In the genomic region with DNA sequence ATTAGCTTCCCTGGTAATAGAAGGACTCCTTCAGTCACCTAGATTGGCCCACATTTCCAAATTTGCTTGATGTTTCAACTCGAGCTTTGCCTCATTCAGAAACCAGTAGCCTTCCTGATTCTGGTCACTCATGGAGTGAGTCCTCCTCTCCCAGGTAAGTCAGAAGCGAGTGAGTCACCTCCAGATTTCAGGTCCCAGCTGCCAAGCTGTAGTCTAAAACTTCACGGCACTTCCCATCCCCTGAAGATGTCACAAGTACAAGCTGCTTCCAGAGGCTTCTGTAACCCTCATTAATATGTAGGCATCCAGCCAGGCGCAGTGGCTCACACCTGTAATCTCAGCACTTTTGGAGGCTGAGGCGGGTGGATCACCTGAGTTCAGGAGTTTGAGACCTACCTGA, we compare ENCODE assay signal across 20 cellular contexts. TPM values are rescaled to one million over a fixed set of nuclear protein-coding genes. Genes with fewer than 3 reads are reported as not detected.
DNase-seq lines count a peak whose midpoint lies in the region; ATAC-seq and TF ChIP-seq lines count a peak whose summit lies in the region.
"Had no signal": no experiment of that assay in that cellular context is flagged by ENCODE, and none has a peak within 500 bp of the region (broad histone marks: within the 10 kb centered on the region; RNA-seq: fewer than 3 reads in every experiment).

No MANE protein-coding gene starts in this region.

- peak overlapping the region; percentile 21 for H3K27ac Mint-ChIP-seq in mesothelial cell of epicardium
- no peak overlapping the region for H3K27ac Mint-ChIP-seq in activated naive CD8-positive, alpha-beta T cell treated with anti-CD3 and anti-CD28 coated beads for 36 hours
- no peak overlapping the region for H3K27ac Mint-ChIP-seq in stimulated activated memory B cell treated with anti-CD40 and anti-IgM and Interleukin-4, amounts not matched to agents 10 μg/mL and 1 μg/mL and 100 μg/mL, for 72 hours
- H3K27ac Mint-ChIP-seq: CD4-positive, CD25-positive, alpha-beta regulatory T cell had no signal

- H3K27ac ChIP-seq in PC-3 (ENCODE audit: low read length) (no peak overlapping the region), mammary epithelial cell (ENCODE audit: insufficient read depth, low read depth, low read length) (no peak overlapping the region)
- H3K27ac ChIP-seq: HL-60 had no signal

- H2AFZ ChIP-seq in PC-3 (ENCODE audit: low read length): no peak overlapping the region
- no peak overlapping the region for H2AFZ ChIP-seq in mammary epithelial cell (ENCODE audit: low read depth, low read length)

- dilution Hi-C loops in mammary epithelial cell (cut with HindIII; ENCODE audit: low sequenced_read_pairs): no loop called here

- WGBS in mammary epithelial cell (ENCODE audit: low coverage, missing lambda C conversion rate): 88% methylated on average over 5 of the region's 5 CpGs

- no peak overlapping the region for H3K4me3 ChIP-seq in PC-3 (ENCODE audit: low read length)
- H3K4me3 ChIP-seq in mammary epithelial cell (replicated peaks in 1 of 3; ENCODE audit: insufficient read depth in 1 of 3, low read depth in 2 of 3, low read length in 3 of 3): no peak overlapping the region
- H3K4me3 ChIP-seq: HAP-1 had no signal

- no peaks in the 10 kb centered on the region for H3K27me3 Mint-ChIP-seq in mesothelial cell of epicardium (ENCODE audit: low read depth)
- H3K27me3 Mint-ChIP-seq in activated naive CD8-positive, alpha-beta T cell treated with anti-CD3 and anti-CD28 coated beads for 36 hours: no peaks in the 10 kb centered on the region
- H3K27me3 Mint-ChIP-seq in stimulated activated memory B cell treated with anti-CD40 and anti-IgM and Interleukin-4, amounts not matched to agents 10 μg/mL and 1 μg/mL and 100 μg/mL, for 72 hours: no peaks in the 10 kb centered on the region

- CTCF ChIA-PET in PC-3 (lab: Charles Lee) (no interaction called here), mammary epithelial cell (lab: Charles Lee; ENCODE audit: low non-redundant PET) (no interaction called here)

- no peaks in the 10 kb centered on the region for H3F3A ChIP-seq in PC-3 (ENCODE audit: low read length, unreplicated experiment)

- ATAC-seq in PC-3: no peak
- ATAC-seq in esophagus mucosa: peak; percentile 48
- no peak for ATAC-seq in stimulated activated memory B cell treated with anti-CD40 and anti-IgM and Interleukin-4, amounts not matched to agents 10 μg/mL and 1 μg/mL and 100 μg/mL, for 72 hours

- H3K79me2 ChIP-seq in PC-3 (ENCODE audit: low read length): peaks cover 13% of the 10 kb centered on the region
- H3K79me2 ChIP-seq in mammary epithelial cell (ENCODE audit: insufficient read depth, low read length): peaks cover 58% of the 10 kb centered on the region

- peaks cover 32% of the 10 kb centered on the region for H3K36me3 Mint-ChIP-seq in mesothelial cell of epicardium
- no peaks in the 10 kb centered on the region for H3K36me3 Mint-ChIP-seq in activated naive CD8-positive, alpha-beta T cell treated with anti-CD3 and anti-CD28 coated beads for 36 hours
- no peaks in the 10 kb centered on the region for H3K36me3 Mint-ChIP-seq in stimulated activated memory B cell treated with anti-CD40 and anti-IgM and Interleukin-4, amounts not matched to agents 10 μg/mL and 1 μg/mL and 100 μg/mL, for 72 hours
- H3K36me3 Mint-ChIP-seq: CD4-positive, CD25-positive, alpha-beta regulatory T cell had no signal

- POLR2A ChIA-PET in PC-3 (lab: Charles Lee; ENCODE audit: unreplicated experiment): no interaction called here

- no peaks in the 10 kb centered on the region for H3K9me3 ChIP-seq in PC-3 (ENCODE audit: low read length)
- H3K9me3 ChIP-seq in mammary epithelial cell (replicated peaks; ENCODE audit: insufficient read depth, low read length): no peaks in the 10 kb centered on the region
- H3K9me3 ChIP-seq: BE2C had no signal

- no peak overlapping the region for H3K9ac ChIP-seq in PC-3 (ENCODE audit: low read length)
- H3K9ac ChIP-seq in mammary epithelial cell (ENCODE audit: insufficient read depth, low read length): no peak overlapping the region

- BruUV-seq in PC-3 (replicated peaks; lab: Mats Ljungman, UMichigan): no TSS peak
- no TSS peak for BruUV-seq in mammary epithelial cell (replicated peaks; lab: Mats Ljungman, UMichigan)

- no peak overlapping the region for H3K4me3 Mint-ChIP-seq in mesothelial cell of epicardium
- no peak overlapping the region for H3K4me3 Mint-ChIP-seq in activated naive CD8-positive, alpha-beta T cell treated with anti-CD3 and anti-CD28 coated beads for 36 hours
- H3K4me3 Mint-ChIP-seq in stimulated activated memory B cell treated with anti-CD40 and anti-IgM and Interleukin-4, amounts not matched to agents 10 μg/mL and 1 μg/mL and 100 μg/mL, for 72 hours: no peak overlapping the region
- H3K4me3 Mint-ChIP-seq: CD4-positive, CD25-positive, alpha-beta regulatory T cell; CD8-positive, alpha-beta memory T cell had no signal

- peaks cover 7% of the 10 kb centered on the region for H3K4me1 Mint-ChIP-seq in mesothelial cell of epicardium
- H3K4me1 Mint-ChIP-seq in activated naive CD8-positive, alpha-beta T cell treated with anti-CD3 and anti-CD28 coated beads for 36 hours: no peaks in the 10 kb centered on the region
- H3K4me1 Mint-ChIP-seq in stimulated activated memory B cell treated with anti-CD40 and anti-IgM and Interleukin-4, amounts not matched to agents 10 μg/mL and 1 μg/mL and 100 μg/mL, for 72 hours: no peaks in the 10 kb centered on the region
- H3K4me1 Mint-ChIP-seq: CD4-positive, CD25-positive, alpha-beta regulatory T cell; CD8-positive, alpha-beta memory T cell had no signal

- TF ChIP-seq CTCF in PC-3 (conservative IDR thresholded peaks at IDR 0.05; ENCODE audit: low read depth, low read length) (no peak), mammary epithelial cell (conservative IDR thresholded peaks at IDR 0.05 in 1 of 2, IDR thresholded peaks at IDR 0.05 in 1 of 2; ENCODE audit: extremely low read depth in 1 of 2, insufficient read depth in 1 of 2, low read depth in 1 of 2, low read length in 2 of 2) (no peak), mesothelial cell of epicardium (IDR thresholded peaks at IDR 0.05; ENCODE audit: unreplicated experiment) (no peak)

- in situ Hi-C loops in mammary epithelial cell (cut with MboI; ENCODE audit: low sequenced_read_pairs in 2 of 2): no loop called here

- H4K20me1 ChIP-seq in PC-3 (ENCODE audit: low read length): no peaks in the 10 kb centered on the region
- no peaks in the 10 kb centered on the region for H4K20me1 ChIP-seq in mammary epithelial cell (ENCODE audit: insufficient read depth, low read length)

- intact Hi-C loops in PC-3 (cut with micrococcal nuclease): no loop called here
- intact Hi-C loops in mammary epithelial cell (cut with micrococcal nuclease): no loop called here

- DNase-seq in PC-3 (peak; percentile 21), mammary epithelial cell (peak; percentile 50), mesothelial cell of epicardium (ENCODE audit: low spot score in 2 of 2, unreplicated experiment in 2 of 2) (no peak), NCI-H187 treated with DMSO at 0.1 percent for 48 hours (lab: John Stamatoyannopoulos, UW) (no peak), OCI-M1 (lab: John Stamatoyannopoulos, UW) (no peak)
- DNase-seq in activated naive CD8-positive, alpha-beta T cell treated with anti-CD3 and anti-CD28 coated beads for 36 hours: no peak
- DNase-seq: ACHN; BE2C; C1 segment of cervical spinal cord; CD4-positive, CD25-positive, alpha-beta regulatory T cell; CD8-positive, alpha-beta memory T cell; COR-L47; DMS153; DMS79; GDM1 had no signal

- no peaks in the 10 kb centered on the region for H3K9me2 ChIP-seq in PC-3 (replicated peaks; ENCODE audit: low read length)

- H3K36me3 ChIP-seq in PC-3 (ENCODE audit: low read depth, low read length): no peaks in the 10 kb centered on the region
- peaks cover 5% of the 10 kb centered on the region for H3K36me3 ChIP-seq in mammary epithelial cell (ENCODE audit: insufficient read depth, low read length)
- H3K36me3 ChIP-seq: BE2C, HAP-1 had no signal

- H3K4me2 ChIP-seq in PC-3 (ENCODE audit: low read length) (no peak overlapping the region), mammary epithelial cell (ENCODE audit: insufficient read depth, low read depth, low read length) (no peak overlapping the region)

- no peaks in the 10 kb centered on the region for H3K4me1 ChIP-seq in PC-3 (ENCODE audit: insufficient read depth, low read length)
- no peaks in the 10 kb centered on the region for H3K4me1 ChIP-seq in mammary epithelial cell (ENCODE audit: insufficient read depth, low read length)
- H3K4me1 ChIP-seq: BE2C, HAP-1 had no signal

- H3K9me3 Mint-ChIP-seq in mesothelial cell of epicardium: peaks cover 21% of the 10 kb centered on the region
- peaks cover 10% of the 10 kb centered on the region for H3K9me3 Mint-ChIP-seq in activated naive CD8-positive, alpha-beta T cell treated with anti-CD3 and anti-CD28 coated beads for 36 hours
- peaks cover 4% of the 10 kb centered on the region for H3K9me3 Mint-ChIP-seq in stimulated activated memory B cell treated with anti-CD40 and anti-IgM and Interleukin-4, amounts not matched to agents 10 μg/mL and 1 μg/mL and 100 μg/mL, for 72 hours

- H3K27me3 ChIP-seq in PC-3 (ENCODE audit: low read length) (no peaks in the 10 kb centered on the region), mammary epithelial cell (ENCODE audit: insufficient read depth, low read length) (no peaks in the 10 kb centered on the region)
- H3K27me3 ChIP-seq: BE2C had no signal

RNA-seq across cellular contexts. Expression of gene ARHGAP8, which starts 23.5 kb away (rescaled TPM):
- total RNA-seq in PC-3 (2014; rRNA removed): 29.4 and 30.9 TPM in 2 replicates
- total RNA-seq in mammary epithelial cell: 10 to 100 TPM; 26.0 to 47.6 TPM
- polyA plus RNA-seq in mammary epithelial cell: 28.0 TPM
- polyA minus RNA-seq in mammary epithelial cell: 7.5 TPM
- total RNA-seq in esophagus mucosa: 8.9 TPM
- total RNA-seq in mesothelial cell of epicardium: 161 to 172 TPM (median 166 TPM) in 3 replicates
- total RNA-seq in activated naive CD8-positive, alpha-beta T cell treated with anti-CD3 and anti-CD28 coated beads for 36 hours: 1 to 10 TPM; 3.2 TPM
- total RNA-seq: HT1080 had no signal
- polyA plus RNA-seq: CD8-positive, alpha-beta memory T cell had no signal

Comparison
In these comparisons a context has a peak if more than half of its experiments do, and no peak if none do; other contexts are left out.
1. DNase-seq: peak in PC-3 (single experiment) and mammary epithelial cell (single experiment); none in mesothelial cell of epicardium (0 of 2), activated naive CD8-positive, alpha-beta T cell treated with anti-CD3 and anti-CD28 coated beads for 36 hours (single experiment), NCI-H187 treated with DMSO at 0.1 percent for 48 hours (single experiment) and OCI-M1 (single experiment).